In genomic region chr6:311679-312220, GRCh38 we compare ENCODE assay signal across 27 cellular contexts. TPM values are rescaled to one million over a fixed set of nuclear protein-coding genes. Genes with fewer than 3 reads are reported as not detected.
DNase-seq lines count a peak whose midpoint lies in the region; ATAC-seq, FAIRE-seq and TF ChIP-seq lines count a peak whose summit lies in the region.
"Had no signal": no experiment of that assay in that cellular context is flagged by ENCODE, and none has a peak within 500 bp of the region (broad histone marks: within the 10 kb centered on the region; RNA-seq: fewer than 3 reads in every experiment).

No MANE protein-coding gene starts in this region.

- no peak for ATAC-seq in HepG2
- ATAC-seq in HG03280 (IDR thresholded peaks at IDR 0.05; ENCODE audit: unreplicated experiment) = no peak
- ATAC-seq: GM23338; stimulated activated effector memory CD8-positive, alpha-beta T cell treated with anti-CD3 and anti-CD28 coated beads, Interleukin-12 subunit alpha, Interleukin-12 subunit beta, amount 100 ng/mL, for 72 hours; WTC11 had no signal

- no peak overlapping the region for H3K4me2 ChIP-seq in HepG2 (ENCODE audit: low read depth, low read length)
- H3K4me2 ChIP-seq: GM23338 had no signal

- H3K4me3 ChIP-seq in HepG2 (replicated peaks in 1 of 3; ENCODE audit: insufficient read depth in 1 of 3, low read depth in 2 of 3, low read length in 3 of 3) (no peak overlapping the region), tibial nerve (no peak overlapping the region)
- H3K4me3 ChIP-seq: GM23338 had no signal

- POLR2A ChIA-PET in HepG2 (lab: Yijun Ruan, JAX) = no interaction called here

- in situ Hi-C loops in HepG2 (cut with HindIII; ENCODE audit: extremely low pct_ligation_motif_present, low pct_unique_long_range_greater_than_20kb) (no loop called here), ACHN (cut with HindIII; ENCODE audit: low pct_ligation_motif_present, low pct_unique_long_range_greater_than_20kb, low sequenced_read_pairs) (no loop called here)

- CTCF ChIA-PET in HepG2 (lab: Yijun Ruan, JAX; ENCODE audit: low intra/inter-chr PET ratio, low total read pairs) = no interaction called here

- no peaks in the 10 kb centered on the region for H3K27me3 Mint-ChIP-seq in dendritic cell treated with granulocyte-macrophage colony-stimulating factor and Interleukin-4, amounts not matched to agents 40 ng/mL and 50 ng/mL, for 4 days
- H3K27me3 Mint-ChIP-seq: CD8-positive, alpha-beta memory T cell; progenitor cell of endocrine pancreas; type B pancreatic cell had no signal

- H3K4me1 ChIP-seq in HepG2 (ENCODE audit: insufficient read depth, low read length) (no peaks in the 10 kb centered on the region), tibial nerve (peaks cover 0 to 34% (median 10%) of the 10 kb centered on the region in 4 donors)

- TF ChIP-seq CTCF in HepG2 (CRISPR knock-in tag; IDR thresholded peaks at IDR 0.05) (no peak), tibial nerve (IDR thresholded peaks at IDR 0.05) (no peak)

- no peak for FAIRE-seq in HepG2 (lab: Jason Lieb, UNC)
- FAIRE-seq: islet of Langerhans had no signal

- DNase-seq in stimulated activated CD4-positive, alpha-beta T cell treated with anti-CD3 and anti-CD28 coated beads, Interleukin-2, amount 100 ng/mL, for 4 hours (ENCODE audit: low read depth) = peak; percentile 23
- DNase-seq in stimulated activated CD4-positive, alpha-beta T cell treated with anti-CD3 and anti-CD28 coated beads, Interleukin-2, amount 100 ng/mL, for 48 hours = no peak
- DNase-seq in HepG2 (ENCODE audit: low spot score) (no peak), tibial nerve (ENCODE audit: low spot score in 2 of 2) (no peak), ACHN (no peak)
- DNase-seq in activated naive CD4-positive, alpha-beta T cell treated with Interleukin-2 at 50 U/mL for 16 hours = no peak
- DNase-seq: activated effector memory CD4-positive, alpha-beta T cell treated with Interleukin-2 at 50 U/mL for 16 hours; amniotic stem cell; CD8-positive, alpha-beta memory T cell; central memory CD4-positive, alpha-beta T cell; DMS79; effector CD8-positive, alpha-beta T cell; mesenchymal stem cell; NCI-H1092 treated with DMSO at 0.1 percent for 48 hours; NCI-H2107; NCI-H524; nephron progenitor cell; SIG-M5 had no signal

- H3K36me3 ChIP-seq in HepG2 (replicated peaks in 1 of 2; ENCODE audit: control insufficient read depth in 1 of 2, insufficient read depth in 2 of 2, low read length in 2 of 2) (no peaks in the 10 kb centered on the region; a peak in 1 of 5 replicates), tibial nerve (no peaks in the 10 kb centered on the region)

- H3K36me3 Mint-ChIP-seq in dendritic cell treated with granulocyte-macrophage colony-stimulating factor and Interleukin-4, amounts not matched to agents 40 ng/mL and 50 ng/mL, for 4 days (ENCODE audit: low read depth) = peaks cover 41% of the 10 kb centered on the region

- peak overlapping the region; percentile 50 for H3K4me3 Mint-ChIP-seq in dendritic cell treated with granulocyte-macrophage colony-stimulating factor and Interleukin-4, amounts not matched to agents 40 ng/mL and 50 ng/mL, for 4 days
- H3K4me3 Mint-ChIP-seq: CD8-positive, alpha-beta memory T cell; GM23338; nephron progenitor cell; stimulated activated effector memory CD8-positive, alpha-beta T cell treated with anti-CD3 and anti-CD28 coated beads, Interleukin-12 subunit alpha, Interleukin-12 subunit beta, amount 100 ng/mL, for 72 hours; T-helper 1 cell treated with Interleukin-12 subunit alpha and Interleukin-12 subunit beta and Interleukin-4 antibody, amounts not matched to agents 30 μg/mL and 1 μg/mL, for 36 hours; type B pancreatic cell; WTC11 had no signal

- TF ChIP-seq POLR2A in HepG2 (IDR thresholded peaks at IDR 0.05; ENCODE audit: insufficient read depth in 1 of 2, low read depth in 2 of 2, low read length in 2 of 2) (no peak), tibial nerve (IDR thresholded peaks at IDR 0.05) (no peak)

- no TSS peak for BruUV-seq in HepG2 (replicated peaks; lab: Mats Ljungman, UMichigan)

- no peaks in the 10 kb centered on the region for H3K9me3 Mint-ChIP-seq in dendritic cell treated with granulocyte-macrophage colony-stimulating factor and Interleukin-4, amounts not matched to agents 40 ng/mL and 50 ng/mL, for 4 days
- H3K9me3 Mint-ChIP-seq: GM23338; stimulated activated effector memory CD8-positive, alpha-beta T cell treated with anti-CD3 and anti-CD28 coated beads, Interleukin-12 subunit alpha, Interleukin-12 subunit beta, amount 100 ng/mL, for 72 hours; T-helper 1 cell treated with Interleukin-12 subunit alpha and Interleukin-12 subunit beta and Interleukin-4 antibody, amounts not matched to agents 30 μg/mL and 1 μg/mL, for 36 hours; type B pancreatic cell had no signal

- H2AFZ ChIP-seq in HepG2 (ENCODE audit: low read length) = no peak overlapping the region
- H2AFZ ChIP-seq: GM23338 had no signal

- H3K27ac Mint-ChIP-seq in dendritic cell treated with granulocyte-macrophage colony-stimulating factor and Interleukin-4, amounts not matched to agents 40 ng/mL and 50 ng/mL, for 4 days = peak overlapping the region; percentile 93
- H3K27ac Mint-ChIP-seq: GM23338; nephron progenitor cell; progenitor cell of endocrine pancreas; stimulated activated effector memory CD8-positive, alpha-beta T cell treated with anti-CD3 and anti-CD28 coated beads, Interleukin-12 subunit alpha, Interleukin-12 subunit beta, amount 100 ng/mL, for 72 hours; T-helper 1 cell treated with Interleukin-12 subunit alpha and Interleukin-12 subunit beta and Interleukin-4 antibody, amounts not matched to agents 30 μg/mL and 1 μg/mL, for 36 hours; type B pancreatic cell; WTC11 had no signal

- H3K79me2 ChIP-seq in HepG2 (ENCODE audit: insufficient read depth, low read length) = no peaks in the 10 kb centered on the region

- TF ChIP-seq EP300 in HepG2 (IDR thresholded peaks at IDR 0.05; ENCODE audit: low read depth in 2 of 2, low read length in 2 of 2) (no peak), HepG2 (CRISPR knock-in tag; IDR thresholded peaks at IDR 0.05; ENCODE audit: borderline replicate concordance) (no peak), tibial nerve (IDR thresholded peaks at IDR 0.05) (no peak)

- H3K9ac ChIP-seq in HepG2 (ENCODE audit: insufficient read depth, low read depth, low read length) = no peak overlapping the region

- H3K27ac ChIP-seq in HepG2 (ENCODE audit: extremely low read length, insufficient read depth, low read length) (no peak overlapping the region), tibial nerve (peak overlapping the region in 3 of 4 donors; percentile 30 to 64 (median 52))

- 75% methylated on average over 17 of the region's 17 CpGs for WGBS in HepG2 (ENCODE audit: low lambda C conversion rate)
- WGBS in tibial nerve, 2 donors = 76 to 79% methylated on average over 17 of the region's 17 CpGs

- peaks cover 79% of the 10 kb centered on the region for H3K4me1 Mint-ChIP-seq in dendritic cell treated with granulocyte-macrophage colony-stimulating factor and Interleukin-4, amounts not matched to agents 40 ng/mL and 50 ng/mL, for 4 days (ENCODE audit: low read depth)

- H4K20me1 ChIP-seq in HepG2 (ENCODE audit: insufficient read depth, low read length) = no peaks in the 10 kb centered on the region

- intact Hi-C loops in dendritic cell treated with granulocyte-macrophage colony-stimulating factor and Interleukin-4, amounts not matched to agents 40 ng/mL and 50 ng/mL, for 4 days (cut with micrococcal nuclease) = loop anchor here (2.0 kb wide), 1 partner anchor 23 kb away; no protein-coding TSS in a partner anchor
- intact Hi-C loops in HepG2 (cut with micrococcal nuclease; ENCODE audit: unreplicated experiment) = no loop called here

- H3K27me3 ChIP-seq in HepG2 (ENCODE audit: control insufficient read depth in 1 of 2, insufficient read depth in 2 of 2, low read length in 2 of 2) = no peaks in the 10 kb centered on the region; a peak in 1 of 5 replicates
- H3K27me3 ChIP-seq in tibial nerve = no peaks in the 10 kb centered on the region

- H3K9me3 ChIP-seq in HepG2 (ENCODE audit: low read length) = no peaks in the 10 kb centered on the region
- H3K9me3 ChIP-seq in tibial nerve = no peaks in the 10 kb centered on the region

- no peak for TF ChIP-seq RAD21 in HepG2 (CRISPR knock-in tag; IDR thresholded peaks at IDR 0.05)

TF ChIP-seq in HepG2, 621 proteins besides CTCF, POLR2A, EP300 and RAD21:
- no peak for TF ChIP-seq NFIB (CRISPR knock-in tag; IDR thresholded peaks at IDR 0.05; ENCODE audit: borderline replicate concordance)
- TF ChIP-seq NFE2L2 (IDR thresholded peaks at IDR 0.05; ENCODE audit: low read length) = peak; percentile 58
TF ChIP-seq in HepG2: peak in this region for 1.

RNA-seq across cellular contexts. Expression of gene DUSP22, which starts 19.5 kb away (rescaled TPM):
- 29.1 and 32.8 TPM in 2 replicates for total RNA-seq in HepG2 (2016; rRNA removed; fragmentation: Illumina TruSeq; extraction: Trizol)
- 22.6 TPM in 2 replicates for total RNA-seq in HepG2 (2016; cell fraction: cytosol; rRNA removed; fragmentation: Illumina TruSeq; extraction: Trizol; ENCODE audit: low read depth)
- total RNA-seq in HepG2 (2016; cell fraction: insoluble cytoplasmic fraction; rRNA removed; fragmentation: Illumina TruSeq; extraction: Trizol) = 25.5 and 31.6 TPM in 2 replicates
- total RNA-seq in HepG2 (2016; cell fraction: membrane; rRNA removed; fragmentation: Illumina TruSeq; extraction: Trizol) = 56.6 and 61.9 TPM in 2 replicates
- 32.2 and 39.4 TPM in 2 replicates for total RNA-seq in HepG2 (2016; cell fraction: nucleus; rRNA removed; fragmentation: Illumina TruSeq; extraction: Trizol)
- polyA plus RNA-seq in HepG2 (2011; rRNA removed) = 20.2 and 22.5 TPM in 2 replicates
- polyA plus RNA-seq in HepG2 (2011; cell fraction: cytosol; rRNA removed) = 21.7 and 22.6 TPM in 2 replicates
- 114 and 123 TPM in 2 replicates for polyA plus RNA-seq in HepG2 (2011; cell fraction: nucleus; rRNA removed)
- polyA plus RNA-seq in HepG2 (2012) = 26.8 and 53.2 TPM in 2 replicates
- 30.2 and 39.2 TPM in 2 replicates for polyA plus RNA-seq in HepG2 (2016; cell fraction: cytosol; fragmentation: Illumina TruSeq; extraction: Trizol; ENCODE audit: low read depth)
- 30.2 and 36.3 TPM in 2 replicates for polyA plus RNA-seq in HepG2 (2016; cell fraction: insoluble cytoplasmic fraction; fragmentation: Illumina TruSeq; extraction: Trizol; ENCODE audit: low read depth)
- 58.4 and 62.7 TPM in 2 replicates for polyA plus RNA-seq in HepG2 (2016; cell fraction: membrane; fragmentation: Illumina TruSeq; extraction: Trizol; ENCODE audit: low read depth)
- polyA plus RNA-seq in HepG2 (2016; cell fraction: nucleus; fragmentation: Illumina TruSeq; extraction: Trizol; ENCODE audit: insufficient read depth, low read depth) = 46.9 and 51.1 TPM in 2 replicates
- 5.3 and 29.0 TPM in 2 replicates for polyA minus RNA-seq in HepG2 (2011; rRNA and poly(A)+ RNA removed; ENCODE audit: low replicate concordance)
- 5.7 and 8.6 TPM in 2 replicates for polyA minus RNA-seq in HepG2 (2011; cell fraction: cytosol; rRNA and poly(A)+ RNA removed)
- polyA minus RNA-seq in HepG2 (2011; cell fraction: nucleus; rRNA and poly(A)+ RNA removed) = 42.6 and 44.8 TPM in 2 replicates
- total RNA-seq in tibial nerve = 10 to 100 TPM; 53.2 to 89.8 (median 73.7) TPM
